ENCODE assay signal across 1 cellular context in genomic region chr17:64497565-64498035, GRCh38.
TF ChIP-seq lines count a peak whose summit lies in the region.

No MANE protein-coding gene starts in this region.

TF ChIP-seq in GM23338, 12 proteins besides CTCF, POLR2A, EP300 and RAD21 (continued from another document):
- TF ChIP-seq ZNF462 (CRISPR knock-in tag; IDR thresholded peaks at IDR 0.05) (no peak), REST (IDR thresholded peaks at IDR 0.05; ENCODE audit: unreplicated experiment) (no peak), EZH2phosphoT487 (IDR thresholded peaks at IDR 0.05; ENCODE audit: unreplicated experiment) (no peak), ZNF331 (CRISPR knock-in tag; IDR thresholded peaks at IDR 0.05; ENCODE audit: low read depth) (no peak)
